In genomic region chr2:182715121-182715895, GRCh38 we compare ENCODE assay signal across 8 cellular contexts. TPM values are rescaled to one million over a fixed set of nuclear protein-coding genes. Genes with fewer than 3 reads are reported as not detected.
DNase-seq lines count a peak whose midpoint lies in the region; ATAC-seq, FAIRE-seq and TF ChIP-seq lines count a peak whose summit lies in the region.

No MANE protein-coding gene starts in this region.

- H3K9me3 Mint-ChIP-seq in naive thymus-derived CD8-positive, alpha-beta T cell = no peaks in the 10 kb centered on the region

- H2BK5ac ChIP-seq in H1 (ENCODE audit: low read depth, low read length) = 0 out of 2 replicates have a peak overlapping the region, but pooled peaks have one; percentile 94

- H3F3A ChIP-seq in OCI-LY1 (ENCODE audit: insufficient read depth, low read length) = 0 out of 2 replicates have a peak, but pooled peaks cover 5% of the 10 kb centered on the region

- TF ChIP-seq CTCF in C4-2B (conservative IDR thresholded peaks at IDR 0.05) (no peak), OCI-LY1 (IDR thresholded peaks at IDR 0.05; ENCODE audit: low read length) (no peak), H1 (IDR thresholded peaks at IDR 0.05; ENCODE audit: control extremely low read depth in 1 of 3, insufficient read depth in 1 of 3, low read depth in 1 of 3, low read length in 3 of 3) (no peak)

- peaks cover 6% of the 10 kb centered on the region for H3K23me2 ChIP-seq in H1 (ENCODE audit: low read depth, low read length)

- H3K9me2 ChIP-seq in OCI-LY1 (ENCODE audit: low read depth, low read length) = no peaks in the 10 kb centered on the region

- no peaks in the 10 kb centered on the region for H3K9me3 ChIP-seq in OCI-LY1 (ENCODE audit: low read length)
- no peaks in the 10 kb centered on the region for H3K9me3 ChIP-seq in H1 (ENCODE audit: insufficient read depth in 2 of 2, low read depth in 1 of 2, low read length in 1 of 2)

- CTCF ChIA-PET in H1 (lab: Charles Lee; ENCODE audit: partially characterized antibody) = interaction anchor here (0.7 to 3.4 kb wide), 3 partner anchors 39 to 52 kb away, joined by 3 to 11 read pairs (median 3); no protein-coding TSS in a partner anchor

- peak overlapping the region; percentile 79 for H3K4me3 ChIP-seq in OCI-LY1 (ENCODE audit: low read depth, low read length, poor library complexity, severe bottlenecking)
- peak overlapping the region; percentile 79 to 95 (median 82) for H3K4me3 ChIP-seq in H1 (ENCODE audit: extremely low read depth in 1 of 4, insufficient read depth in 2 of 4, low read depth in 3 of 4, low read length in 4 of 4)

- H3K4ac ChIP-seq in H1 (replicated peaks; ENCODE audit: insufficient read length, low read depth, low read length) = peak overlapping the region; percentile 83

- no peak overlapping the region for H2BK12ac ChIP-seq in H1 (ENCODE audit: low read depth, low read length)

- H2AFZ ChIP-seq in OCI-LY1 (ENCODE audit: low read length) = peak overlapping the region; percentile 94
- H2AFZ ChIP-seq in H1 (ENCODE audit: low read length) = peak overlapping the region; percentile 83

- H3K27ac ChIP-seq in C4-2B = peak overlapping the region; percentile 89
- peak overlapping the region; percentile 90 for H3K27ac ChIP-seq in OCI-LY1 (ENCODE audit: low read depth, low read length, poor library complexity, severe bottlenecking)
- peak overlapping the region; percentile 49; the same call in 1 of the 2 replicates for H3K27ac ChIP-seq in H1 (ENCODE audit: low read depth, low read length)

- H4K5ac ChIP-seq in H1 (ENCODE audit: insufficient read length, low read depth, low read length) = peak overlapping the region; percentile 51

- H2BK15ac ChIP-seq in H1 (ENCODE audit: low read length) = no peak overlapping the region

- no peak overlapping the region for H2BK20ac ChIP-seq in H1 (ENCODE audit: low read length)

- DNase-seq in HCEC 1CT = peak; percentile 16
- DNase-seq in H1 (ENCODE audit: low read depth in 1 of 2, low spot score in 2 of 2) = no peak
- DNase-seq in naive thymus-derived CD8-positive, alpha-beta T cell = peak in 2 of 10 donors; percentile 0 to 2
- DNase-seq in NCI-H128 (lab: John Stamatoyannopoulos, UW; ENCODE audit: unreplicated experiment) = no peak
- DNase-seq in NCI-H526 treated with DMSO at 0.1 percent for 48 hours (lab: John Stamatoyannopoulos, UW) = no peak
- no peak for DNase-seq in activated gamma-delta T cell treated with Interleukin-2 at 50 U/mL for 16 hours

- POLR2A ChIA-PET in H1 (lab: Charles Lee; ENCODE audit: partially characterized antibody) = interaction anchor here (0.7 to 2.5 kb wide), 10 partner anchors 10 to 530 kb away, joined by 3 to 8 read pairs (median 4); no protein-coding TSS in a partner anchor
- POLR2A ChIA-PET in naive thymus-derived CD8-positive, alpha-beta T cell (lab: Charles Lee) = no interaction called here

- H4K91ac ChIP-seq in H1 (replicated peaks; ENCODE audit: insufficient read length, low read length) = no peak overlapping the region

- TF ChIP-seq EP300 in H1 (IDR thresholded peaks at IDR 0.05; ENCODE audit: borderline replicate concordance in 1 of 2, low read depth in 2 of 2, low read length in 2 of 2) = no peak

- no peak overlapping the region for H3K4me3 Mint-ChIP-seq in naive thymus-derived CD8-positive, alpha-beta T cell

- no peak overlapping the region; the same call in 1 of the 2 replicates for H4K8ac ChIP-seq in H1 (ENCODE audit: extremely low read depth, insufficient read depth, low read length)

- H3K9ac ChIP-seq in OCI-LY1 (ENCODE audit: low read length) = peak overlapping the region; percentile 79
- peak overlapping the region; percentile 43 to 86 (median 76) for H3K9ac ChIP-seq in H1 (replicated peaks in 1 of 4; ENCODE audit: extremely low read depth in 1 of 4, low read depth in 3 of 4, low read length in 3 of 4)

- H3K79me1 ChIP-seq in H1 (ENCODE audit: low read depth, low read length) = 0 out of 2 replicates have a peak, but pooled peaks cover 3% of the 10 kb centered on the region

- no peak for TF ChIP-seq POLR2A in H1 (IDR thresholded peaks at IDR 0.05; ENCODE audit: control extremely low read depth in 1 of 2, low read depth in 2 of 2, low read length in 2 of 2)

- FAIRE-seq in H1 (lab: Jason Lieb, UNC) = no peak

- peak overlapping the region; percentile 96 for H3K4me2 ChIP-seq in OCI-LY1 (ENCODE audit: low read length)
- peak overlapping the region; percentile 75 to 79 for H3K4me2 ChIP-seq in H1 (ENCODE audit: insufficient read depth in 1 of 2, low read depth in 2 of 2, low read length in 2 of 2)

- H3K18ac ChIP-seq in H1 (ENCODE audit: extremely low read depth, low read length) = no peak overlapping the region

- no peak overlapping the region for H2BK120ac ChIP-seq in H1 (replicated peaks; ENCODE audit: low read depth, low read length)

- peak overlapping the region; percentile 75 for H3K56ac ChIP-seq in H1 (replicated peaks; ENCODE audit: insufficient read length, low read depth, low read length)

- H4K20me1 ChIP-seq in OCI-LY1 (ENCODE audit: insufficient read depth, low read length) (no peaks in the 10 kb centered on the region), H1 (replicated peaks in 1 of 2; ENCODE audit: control insufficient read depth in 1 of 2, insufficient read depth in 2 of 2, low read length in 2 of 2) (no peaks in the 10 kb centered on the region)

- peak; percentile 19 to 33 for ATAC-seq in naive thymus-derived CD8-positive, alpha-beta T cell

- H3K79me2 ChIP-seq in OCI-LY1 (ENCODE audit: insufficient read depth, low read length) (peaks cover 9% of the 10 kb centered on the region; the same call in 1 of the 2 replicates), H1 (ENCODE audit: control insufficient read depth in 1 of 2, insufficient read depth in 2 of 2, low read length in 2 of 2) (peaks cover 0 to 19% of the 10 kb centered on the region in 2 experiments; a peak in 2 of 4 replicates)

- peaks cover 0 to 13% (median 2%) of the 10 kb centered on the region in 4 donors for H3K4me1 Mint-ChIP-seq in naive thymus-derived CD8-positive, alpha-beta T cell

- H3K27ac Mint-ChIP-seq in naive thymus-derived CD8-positive, alpha-beta T cell = peak overlapping the region in 1 of 10 donors; percentile 10

- H3K4me1 ChIP-seq in OCI-LY1 (ENCODE audit: insufficient read depth, low read length, severe bottlenecking) (peaks cover 40% of the 10 kb centered on the region), H1 (replicated peaks in 1 of 4; ENCODE audit: control insufficient read depth in 3 of 4, insufficient read depth in 4 of 4, low read length in 3 of 4) (no peaks in the 10 kb centered on the region; a peak in 1 of 7 replicates)

- no peak overlapping the region for H3K14ac ChIP-seq in H1 (ENCODE audit: insufficient read length)

- H3K27me3 ChIP-seq in OCI-LY1 (ENCODE audit: insufficient read depth, low read length) = no peaks in the 10 kb centered on the region; the same call in 1 of the 2 replicates
- H3K27me3 ChIP-seq in H1 (replicated peaks in 1 of 4; ENCODE audit: control insufficient read depth in 3 of 4, extremely low read depth in 1 of 4, insufficient read depth in 3 of 4, low read length in 3 of 4) = no peaks in the 10 kb centered on the region

- no peak overlapping the region for H2AK5ac ChIP-seq in H1 (ENCODE audit: low read depth, low read length)

- peaks cover 0 to 7% (median 4%) of the 10 kb centered on the region in 5 donors for H3K27me3 Mint-ChIP-seq in naive thymus-derived CD8-positive, alpha-beta T cell

- no peak for TF ChIP-seq RAD21 in H1 (IDR thresholded peaks at IDR 0.05 in 1 of 2, conservative IDR thresholded peaks at IDR 0.05 in 1 of 2; ENCODE audit: low read depth in 2 of 2, low read length in 2 of 2)

- H3K23ac ChIP-seq in H1 (ENCODE audit: insufficient read length) = no peak overlapping the region

- H3K36me3 Mint-ChIP-seq in naive thymus-derived CD8-positive, alpha-beta T cell = peaks cover 2 to 8% (median 5%) of the 10 kb centered on the region in 3 donors

- WGBS in H1 (ENCODE audit: extremely low coverage in 1 of 2, insufficient coverage in 1 of 2, insufficient read length in 1 of 2, insufficient replicate concordance in 2 of 2, low coverage in 1 of 2, low lambda C conversion rate in 2 of 2, missing lambda C conversion rate in 1 of 2), 2 experiments = 13% methylated on average over 9 of the region's 9 CpGs; no CpG with 5 or more reads in 1 of the 2 experiments

- peaks cover 11% of the 10 kb centered on the region for H3K36me3 ChIP-seq in OCI-LY1 (ENCODE audit: insufficient read depth, low read length)
- peaks cover 0 to 22% (median 2%) of the 10 kb centered on the region in 4 experiments; a peak in 4 of 8 replicates for H3K36me3 ChIP-seq in H1 (ENCODE audit: control insufficient read depth in 2 of 4, insufficient read depth in 4 of 4, low read length in 3 of 4)

TF ChIP-seq in H1, 55 proteins besides CTCF, POLR2A, EP300 and RAD21 (continues in another document):
- TF ChIP-seq KDM5A (IDR thresholded peaks at IDR 0.05; ENCODE audit: low read length) (no peak), CHD2 (IDR thresholded peaks at IDR 0.05; ENCODE audit: low read length) (no peak)

RNA-seq across cellular contexts. Expression of gene DNAJC10, which starts 0.7 kb away (rescaled TPM):
- total RNA-seq in H1 (2021; fragmentation: NEBNext Ultra II Directional; extraction: Animal tissue kit (Norgen Biotek cat#: 25700)) = 121 and 128 TPM in 2 replicates
- polyA plus RNA-seq in H1 (2011; rRNA removed) = 13.4 and 23.2 TPM in 2 replicates
- polyA plus RNA-seq in H1 (2011; cell fraction: cytosol; rRNA removed) = 29.8 TPM
- 13.3 TPM for polyA plus RNA-seq in H1 (2011; cell fraction: nucleus; rRNA removed)
- 33.6 to 77.3 TPM (median 43.3 TPM) in 4 replicates for polyA plus RNA-seq in H1 (2012, experiment 1 of 2)
- polyA plus RNA-seq in H1 (2012, experiment 2 of 2) = 3.0 TPM
- 66.2 TPM for polyA plus RNA-seq in H1 (2013, experiment 1 of 2)
- 74.4 TPM for polyA plus RNA-seq in H1 (2013, experiment 2 of 2)
- polyA minus RNA-seq in H1 (2011; rRNA and poly(A)+ RNA removed) = 31.3 and 58.9 TPM in 2 replicates
- 30.5 TPM for polyA minus RNA-seq in H1 (2011; cell fraction: cytosol; rRNA and poly(A)+ RNA removed)
- 46.0 TPM for polyA minus RNA-seq in H1 (2011; cell fraction: nucleus; rRNA and poly(A)+ RNA removed)
- 10 to 100 TPM; 56.8 to 57.5 TPM for total RNA-seq in naive thymus-derived CD8-positive, alpha-beta T cell
- 10 to 100 TPM; 39.7 to 58.2 (median 56.5) TPM for polyA plus RNA-seq in naive thymus-derived CD8-positive, alpha-beta T cell
